In the genomic region with DNA sequence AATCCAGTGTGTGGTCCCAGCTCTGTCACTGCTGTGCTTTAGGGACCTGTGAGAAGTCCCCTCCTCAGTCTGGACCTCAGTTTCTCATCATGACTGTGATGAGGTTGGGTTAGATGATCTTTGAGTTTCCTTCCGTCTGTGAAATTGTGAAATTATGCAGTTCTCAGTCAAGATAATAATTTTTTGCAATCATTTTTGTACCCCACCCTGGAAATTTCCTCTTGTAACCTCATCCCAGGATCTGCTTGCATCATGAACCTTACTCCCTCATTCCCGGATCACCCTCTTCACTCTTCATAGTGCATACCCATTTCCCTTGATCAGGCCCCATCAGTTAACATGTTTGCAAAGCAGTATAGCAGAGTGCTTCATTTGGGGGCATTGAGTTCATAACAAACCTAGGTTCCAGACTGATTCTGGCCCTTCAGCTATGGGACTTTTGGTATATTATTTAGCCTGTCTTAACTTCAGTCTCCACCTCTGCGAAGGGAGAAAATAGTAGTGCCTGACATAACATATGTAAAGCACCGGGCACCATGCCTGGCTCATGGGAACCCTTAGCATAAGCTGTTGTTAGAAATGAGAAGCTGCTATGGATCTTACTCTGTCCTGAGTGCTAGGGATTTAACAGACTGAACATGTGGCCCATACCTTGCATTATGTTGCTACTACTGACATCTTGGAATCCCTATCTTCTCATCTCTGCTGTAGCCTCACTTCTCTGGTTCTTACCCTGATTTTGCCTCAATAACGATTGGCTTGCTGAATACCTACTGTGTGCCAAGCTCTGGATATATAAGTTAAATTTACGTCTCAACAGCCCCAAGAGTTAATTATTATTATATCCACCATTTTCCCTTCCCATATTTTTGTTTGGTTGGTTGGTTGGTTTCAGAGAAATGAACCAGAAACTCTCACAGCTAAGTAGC, we compare ENCODE assay signal across 8 cellular contexts. TPM values are rescaled to one million over a fixed set of nuclear protein-coding genes. Genes with fewer than 3 reads are reported as not detected.
A peak's percentile ranks its signal among the peaks of the same experiment; 100 is the strongest.
DNase-seq lines count a peak whose midpoint lies in the region; ATAC-seq and TF ChIP-seq lines count a peak whose summit lies in the region.

No MANE protein-coding gene starts in this region.

- intact Hi-C loops in esophagus muscularis mucosa (cut with DNase I), result no loop called here

- TF ChIP-seq EP300 in esophagus muscularis mucosa (IDR thresholded peaks at IDR 0.05), result no peak

- peak overlapping the region; percentile 70 for H3K4me3 ChIP-seq in GM12864 (ENCODE audit: low read depth, low read length)
- peak overlapping the region; percentile 72 to 99 (median 86) for H3K4me3 ChIP-seq in esophagus muscularis mucosa
- H3K4me3 ChIP-seq in rectal smooth muscle tissue (ENCODE audit: low read length), result no peak overlapping the region

- no peaks in the 10 kb centered on the region for H3K36me3 ChIP-seq in esophagus muscularis mucosa
- H3K36me3 ChIP-seq in rectal smooth muscle tissue (ENCODE audit: control insufficient read depth, insufficient read depth, low read length), result no peaks in the 10 kb centered on the region

- H3K9me3 ChIP-seq in esophagus muscularis mucosa, result no peaks in the 10 kb centered on the region

- DNase-seq in GM12864 (ENCODE audit: low read depth) (no peak), esophagus muscularis mucosa (ENCODE audit: extremely low spot score) (no peak), COLO668 (lab: John Stamatoyannopoulos, UW; ENCODE audit: unreplicated experiment) (no peak), NCI-H510A (lab: John Stamatoyannopoulos, UW) (no peak)
- DNase-seq in activated CD4-positive, alpha-beta T cell treated with anti-CD3 and anti-CD28 coated beads for 48 hours, result no peak

- 85% methylated on average over 6 of the region's 6 CpGs for WGBS in esophagus muscularis mucosa

- H3K4me1 ChIP-seq in esophagus muscularis mucosa (peaks cover 28 to 70% (median 52%) of the 10 kb centered on the region in 4 donors), rectal smooth muscle tissue (ENCODE audit: control insufficient read depth, insufficient read depth, low read length) (peaks cover 11% of the 10 kb centered on the region)

- TF ChIP-seq POLR2A in Raji (IDR thresholded peaks at IDR 0.05; ENCODE audit: insufficient read depth, low read depth, low read length), result 0 out of 2 replicates have a peak, but pooled peaks have one; percentile 15
- no peak for TF ChIP-seq POLR2A in esophagus muscularis mucosa (IDR thresholded peaks at IDR 0.05; ENCODE audit: low read depth)

- H3K27me3 ChIP-seq in esophagus muscularis mucosa, result no peaks in the 10 kb centered on the region
- H3K27me3 ChIP-seq in rectal smooth muscle tissue (ENCODE audit: control insufficient read depth, insufficient read depth, low read length), result no peaks in the 10 kb centered on the region

- no peak for ATAC-seq in HG03378 (IDR thresholded peaks at IDR 0.05; ENCODE audit: unreplicated experiment)

- H3K9ac ChIP-seq in rectal smooth muscle tissue (ENCODE audit: low read length), result no peak overlapping the region

- H3K27ac ChIP-seq in esophagus muscularis mucosa (replicated peaks in 1 of 4) (peak overlapping the region; percentile 91 to 100 (median 97)), rectal smooth muscle tissue (ENCODE audit: low read depth, low read length) (peak overlapping the region; percentile 97)

- TF ChIP-seq CTCF in GM12864 (IDR thresholded peaks at IDR 0.05; ENCODE audit: low read depth, low read length, missing control alignments) (no peak), esophagus muscularis mucosa (IDR thresholded peaks at IDR 0.05) (no peak)

RNA-seq across cellular contexts. Expression of a gene that starts 1.4 kb away (rescaled TPM):
- total RNA-seq in esophagus muscularis mucosa, result 10 to 100 TPM; 33.2 to 47.0 (median 36.2) TPM

RNA-seq across cellular contexts. Expression of a gene that starts 36.7 kb away (rescaled TPM):
- 1 to 10 TPM; 2.5 to 4.7 (median 3.6) TPM for total RNA-seq in esophagus muscularis mucosa

RNA-seq across cellular contexts. Expression of a gene that starts 47.1 kb away (rescaled TPM):
- 1 to 10 TPM; 1.5 to 8.8 (median 5.6) TPM for total RNA-seq in esophagus muscularis mucosa
